ENCODE assay signal across 30 cellular contexts in genomic region chr16:48138543-48138942, GRCh38. TPM values are rescaled to one million over a fixed set of nuclear protein-coding genes. Genes with fewer than 3 reads are reported as not detected.
"Had no signal": no experiment of that assay in that cellular context is flagged by ENCODE, and none has a peak within 500 bp of the region (broad histone marks: within the 10 kb centered on the region; RNA-seq: fewer than 3 reads in every experiment).

No MANE protein-coding gene starts in this region.

- H3K4me2 ChIP-seq: neural progenitor cell had no signal

- FAIRE-seq: small intestine, urothelium cell line had no signal

- H3K27ac ChIP-seq: neural progenitor cell, ovary, psoas muscle, right lobe of liver, sigmoid colon, stomach, thoracic aorta, thyroid gland, tibial nerve, upper lobe of left lung, vagina had no signal

- H3K9me3 ChIP-seq: ovary, psoas muscle, right lobe of liver, sigmoid colon, stomach, thoracic aorta, thyroid gland, tibial nerve, upper lobe of left lung, vagina had no signal

- DNase-seq: natural killer cell; occipital lobe; ovary; psoas muscle; right cardiac atrium; right lobe of liver; sigmoid colon; small intestine; stimulated activated CD4-positive, alpha-beta T cell treated with anti-CD3 and anti-CD28 coated beads, Interleukin-15, amount 100 ng/mL, for 24 hours; stimulated activated CD4-positive, alpha-beta T cell treated with anti-CD3 and anti-CD28 coated beads, Interleukin-2, amount 100 ng/mL, for 24 hours; stimulated activated CD4-positive, alpha-beta T cell treated with anti-CD3 and anti-CD28 coated beads, Interleukin-2, amount 100 ng/mL, for 48 hours; stimulated activated CD4-positive, alpha-beta T cell treated with anti-CD3 and anti-CD28 coated beads, Interleukin-4, amount 100 ng/mL, for 24 hours; stimulated activated naive B cell treated with anti-CD40 and anti-IgM and Interleukin-4, amounts not matched to agents 10 μg/mL and 1 μg/mL and 100 μg/mL, for 72 hours; stimulated activated naive CD4-positive, alpha-beta T cell treated with Interleukin-2 at 50 U/mL for 16 hours; stomach; thyroid gland; trophoblast cell; upper lobe of left lung had no signal

- H2AFZ ChIP-seq: neural progenitor cell had no signal

- ATAC-seq: natural killer cell; psoas muscle; right cardiac atrium; right lobe of liver; stimulated activated effector memory CD8-positive, alpha-beta T cell treated with anti-CD3 and anti-CD28 coated beads, Interleukin-12 subunit alpha, Interleukin-12 subunit beta, amount 100 ng/mL, for 72 hours; stimulated activated naive B cell treated with anti-CD40 and anti-IgM and Interleukin-4, amounts not matched to agents 10 μg/mL and 1 μg/mL and 100 μg/mL, for 72 hours had no signal

- H3K4me3 ChIP-seq: neural progenitor cell, ovary, psoas muscle, right lobe of liver, sigmoid colon, stomach, thoracic aorta, thyroid gland, tibial nerve, upper lobe of left lung, vagina had no signal

- H3K4me1 ChIP-seq: neural progenitor cell, right lobe of liver, sigmoid colon, tibial nerve, vagina had no signal

- H3K27me3 ChIP-seq: neural progenitor cell, ovary, right lobe of liver, sigmoid colon, stomach, thyroid gland, tibial nerve, upper lobe of left lung, vagina had no signal

- H3K9ac ChIP-seq: neural progenitor cell had no signal

- H3K36me3 ChIP-seq: neural progenitor cell, ovary, right lobe of liver, sigmoid colon, stomach, thoracic aorta, thyroid gland, tibial nerve, upper lobe of left lung, vagina had no signal

RNA-seq across cellular contexts. Expression of gene ABCC12, which starts 17.2 kb away (rescaled TPM):
- total RNA-seq: natural killer cell, osteoblast, renal cortical epithelial cell, right cardiac atrium, sigmoid colon, skeletal muscle tissue, subcutaneous adipose tissue, thoracic aorta, ureter, vagina had no signal
- polyA plus RNA-seq: neural cell, right cardiac atrium, sigmoid colon, small intestine had no signal
